In genomic region chr13:99863789-99864626, GRCh38 we compare ENCODE assay signal across 1 cellular context.
A peak's percentile ranks its signal among the peaks of the same experiment; 100 is the strongest.
TF ChIP-seq lines count a peak whose summit lies in the region.

No MANE protein-coding gene starts in this region.

TF ChIP-seq in HEK293, 187 proteins besides CTCF, POLR2A, EP300 and RAD21 (continued from another document):
- TF ChIP-seq, protein P1, sequence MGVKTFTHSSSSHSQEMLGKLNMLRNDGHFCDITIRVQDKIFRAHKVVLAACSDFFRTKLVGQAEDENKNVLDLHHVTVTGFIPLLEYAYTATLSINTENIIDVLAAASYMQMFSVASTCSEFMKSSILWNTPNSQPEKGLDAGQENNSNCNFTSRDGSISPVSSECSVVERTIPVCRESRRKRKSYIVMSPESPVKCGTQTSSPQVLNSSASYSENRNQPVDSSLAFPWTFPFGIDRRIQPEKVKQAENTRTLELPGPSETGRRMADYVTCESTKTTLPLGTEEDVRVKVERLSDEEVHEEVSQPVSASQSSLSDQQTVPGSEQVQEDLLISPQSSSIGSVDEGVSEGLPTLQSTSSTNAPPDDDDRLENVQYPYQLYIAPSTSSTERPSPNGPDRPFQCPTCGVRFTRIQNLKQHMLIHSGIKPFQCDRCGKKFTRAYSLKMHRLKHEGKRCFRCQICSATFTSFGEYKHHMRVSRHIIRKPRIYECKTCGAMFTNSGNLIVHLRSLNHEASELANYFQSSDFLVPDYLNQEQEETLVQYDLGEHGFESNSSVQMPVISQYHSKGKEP (tag by site-specific recombination; IDR thresholded peaks at IDR 0.05), result peak; percentile 73
- no peak for TF ChIP-seq ZNF404 (tag by site-specific recombination; IDR thresholded peaks at IDR 0.05)
